In genomic region chr2:45836740-45837139, GRCh38 we compare ENCODE assay signal across 15 cellular contexts.
DNase-seq lines count a peak whose midpoint lies in the region; ATAC-seq and TF ChIP-seq lines count a peak whose summit lies in the region.
"Had no signal": no experiment of that assay in that cellular context is flagged by ENCODE, and none has a peak within 500 bp of the region (broad histone marks: within the 10 kb centered on the region; RNA-seq: fewer than 3 reads in every experiment).

No MANE protein-coding gene starts in this region.

- no peak for TF ChIP-seq CTCF in DOHH2 (IDR thresholded peaks at IDR 0.05; ENCODE audit: low read depth, low read length, poor library complexity, severe bottlenecking)
- TF ChIP-seq CTCF in WTC11 (IDR thresholded peaks at IDR 0.05), result no peak

- peaks cover 18% of the 10 kb centered on the region for H3K4me1 Mint-ChIP-seq in WTC11

- H3K27ac ChIP-seq in DOHH2 (ENCODE audit: low read depth, low read length), result peak overlapping the region; percentile 85

- H3K27ac Mint-ChIP-seq in WTC11, result no peak overlapping the region
- H3K27ac Mint-ChIP-seq: dendritic cell treated with granulocyte-macrophage colony-stimulating factor and Interleukin-4, amounts not matched to agents 40 ng/mL and 50 ng/mL, for 4 days; stimulated activated effector memory CD8-positive, alpha-beta T cell treated with anti-CD3 and anti-CD28 coated beads, Interleukin-12 subunit alpha, Interleukin-12 subunit beta, amount 100 ng/mL, for 72 hours had no signal

- H3K4me1 ChIP-seq in DOHH2 (ENCODE audit: control insufficient read depth, low read length), result peaks cover 57% of the 10 kb centered on the region

- POLR2A ChIA-PET in WTC11 (lab: Charles Lee), result no interaction called here

- DNase-seq in WTC11 (ENCODE audit: low spot score) (no peak), AML-193 (lab: John Stamatoyannopoulos, UW) (no peak)
- DNase-seq: activated T-cell treated with anti-CD3 and anti-CD28 coated beads for 4 hours; amniotic stem cell; NCI-H2227 treated with DMSO at 0.1 percent for 48 hours; SHP77; stimulated activated CD4-positive, alpha-beta T cell treated with anti-CD3 and anti-CD28 coated beads, Interleukin-1b, Interleukin-23, amount 100 ng/mL, for 48 hours had no signal

- ATAC-seq in GM21447 (IDR thresholded peaks at IDR 0.05; ENCODE audit: unreplicated experiment), result peak; percentile 48
- ATAC-seq in HG03066 (IDR thresholded peaks at IDR 0.05; ENCODE audit: low read depth, unreplicated experiment), result peak; percentile 37
- ATAC-seq in WTC11, result peak; percentile 46
- ATAC-seq in HG03442 (IDR thresholded peaks at IDR 0.05; ENCODE audit: unreplicated experiment), result no peak
- ATAC-seq in GM18502 (IDR thresholded peaks at IDR 0.05; ENCODE audit: poor library complexity, unreplicated experiment), result no peak
- ATAC-seq in GM18858 (IDR thresholded peaks at IDR 0.05; ENCODE audit: unreplicated experiment), result no peak
- ATAC-seq: stimulated activated effector memory CD8-positive, alpha-beta T cell treated with anti-CD3 and anti-CD28 coated beads, Interleukin-12 subunit alpha, Interleukin-12 subunit beta, amount 100 ng/mL, for 72 hours had no signal

- H3F3A ChIP-seq in DOHH2 (ENCODE audit: control insufficient read depth, insufficient read depth), result peaks cover 7% of the 10 kb centered on the region; the same call in 1 of the 2 replicates

- no peaks in the 10 kb centered on the region for H3K9me2 ChIP-seq in DOHH2 (replicated peaks; ENCODE audit: control insufficient read depth, low read length)

- no peaks in the 10 kb centered on the region for H3K36me3 ChIP-seq in DOHH2 (ENCODE audit: control insufficient read depth, low read length)

- peak overlapping the region; percentile 73 for H3K4me2 ChIP-seq in DOHH2 (ENCODE audit: low read length)

- peak overlapping the region; percentile 63 for H3K4me3 ChIP-seq in DOHH2 (ENCODE audit: low read length)

- no peaks in the 10 kb centered on the region for H3K79me2 ChIP-seq in DOHH2 (ENCODE audit: control insufficient read depth, low read length)

- CTCF ChIA-PET in WTC11 (lab: Charles Lee), result interaction anchor here (1.2 to 2.4 kb wide), 4 partner anchors 11 to 100 kb away, joined by 3 to 9 read pairs (median 5); no protein-coding TSS in a partner anchor

- no peaks in the 10 kb centered on the region; the same call in 1 of the 2 replicates for H3K27me3 Mint-ChIP-seq in WTC11 (ENCODE audit: low read depth)

- H3K9me3 Mint-ChIP-seq in WTC11, result no peaks in the 10 kb centered on the region
- H3K9me3 Mint-ChIP-seq: stimulated activated effector memory CD8-positive, alpha-beta T cell treated with anti-CD3 and anti-CD28 coated beads, Interleukin-12 subunit alpha, Interleukin-12 subunit beta, amount 100 ng/mL, for 72 hours had no signal

- H3K4me3 Mint-ChIP-seq in WTC11, result no peak overlapping the region
- H3K4me3 Mint-ChIP-seq: dendritic cell treated with granulocyte-macrophage colony-stimulating factor and Interleukin-4, amounts not matched to agents 40 ng/mL and 50 ng/mL, for 4 days; stimulated activated effector memory CD8-positive, alpha-beta T cell treated with anti-CD3 and anti-CD28 coated beads, Interleukin-12 subunit alpha, Interleukin-12 subunit beta, amount 100 ng/mL, for 72 hours had no signal

- H3K36me3 Mint-ChIP-seq in WTC11, result no peaks in the 10 kb centered on the region
- H3K36me3 Mint-ChIP-seq: stimulated activated effector memory CD8-positive, alpha-beta T cell treated with anti-CD3 and anti-CD28 coated beads, Interleukin-12 subunit alpha, Interleukin-12 subunit beta, amount 100 ng/mL, for 72 hours had no signal

- H3K27me3 ChIP-seq in DOHH2 (ENCODE audit: control insufficient read depth, low read length), result no peaks in the 10 kb centered on the region

- no peaks in the 10 kb centered on the region for H3K9me3 ChIP-seq in DOHH2 (ENCODE audit: control insufficient read depth, insufficient read depth, low read length)

- no peaks in the 10 kb centered on the region for H4K20me1 ChIP-seq in DOHH2 (ENCODE audit: control insufficient read depth, insufficient read depth, low read depth, low read length)

TF ChIP-seq in WTC11, 78 proteins besides CTCF, POLR2A, EP300 and RAD21:
- TF ChIP-seq ZNF263 (CRISPR knock-in tag; IDR thresholded peaks at IDR 0.05; ENCODE audit: low read depth) (no peak), TEAD1 (CRISPR knock-in tag; IDR thresholded peaks at IDR 0.05) (no peak), ZNF121 (CRISPR knock-in tag; IDR thresholded peaks at IDR 0.05) (no peak), RELA (CRISPR knock-in tag; IDR thresholded peaks at IDR 0.05; ENCODE audit: borderline replicate concordance) (no peak), RORB (CRISPR knock-in tag; IDR thresholded peaks at IDR 0.05) (no peak), USF1 (CRISPR knock-in tag; IDR thresholded peaks at IDR 0.05) (no peak), ARID4B (CRISPR knock-in tag; IDR thresholded peaks at IDR 0.05; ENCODE audit: borderline replicate concordance) (no peak), NR2C2 (CRISPR knock-in tag; IDR thresholded peaks at IDR 0.05) (no peak), FOXJ3 (CRISPR knock-in tag; IDR thresholded peaks at IDR 0.05; ENCODE audit: borderline replicate concordance) (no peak), ZNF317 (CRISPR knock-in tag; IDR thresholded peaks at IDR 0.05; ENCODE audit: borderline replicate concordance, low read depth) (no peak), USF2 (CRISPR knock-in tag; IDR thresholded peaks at IDR 0.05) (no peak), ZNF512 (CRISPR knock-in tag; IDR thresholded peaks at IDR 0.05; ENCODE audit: borderline replicate concordance) (no peak), CBFB (CRISPR knock-in tag; IDR thresholded peaks at IDR 0.05; ENCODE audit: low read depth) (no peak), NR3C1 (CRISPR knock-in tag; conservative IDR thresholded peaks at IDR 0.05; ENCODE audit: low read depth) (no peak), OVOL2 (CRISPR knock-in tag; IDR thresholded peaks at IDR 0.05; ENCODE audit: borderline replicate concordance) (no peak)

Comparison
In these comparisons a context has a peak if more than half of its experiments do, and no peak if none do; other contexts are left out.
1. ATAC-seq: peak in GM21447 (single experiment), HG03066 (single experiment) and WTC11 (single experiment); none in HG03442 (single experiment), GM18502 (single experiment) and GM18858 (single experiment).